27 cellular contexts compared by ENCODE assay signal in the genomic region with DNA sequence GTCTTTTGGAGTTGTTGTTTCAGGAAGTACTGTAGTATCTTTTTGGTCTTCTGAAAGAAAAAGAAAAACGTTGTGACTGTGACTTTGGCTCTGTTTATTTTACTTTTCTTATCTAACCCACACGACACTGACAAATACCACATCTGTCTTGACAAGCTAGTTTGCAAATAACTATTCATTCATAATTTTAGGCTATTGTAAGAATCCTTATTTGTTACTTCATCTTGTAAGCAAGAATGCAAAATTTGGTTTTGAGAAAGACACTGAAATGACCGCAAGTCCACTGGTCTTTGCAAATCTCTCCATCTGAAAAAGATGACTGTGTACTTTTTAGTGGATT. TPM values are rescaled to one million over a fixed set of nuclear protein-coding genes. Genes with fewer than 3 reads are reported as not detected.
DNase-seq lines count a peak whose midpoint lies in the region; ATAC-seq, FAIRE-seq and TF ChIP-seq lines count a peak whose summit lies in the region.
"Had no signal": no experiment of that assay in that cellular context is flagged by ENCODE, and none has a peak within 500 bp of the region (broad histone marks: within the 10 kb centered on the region; RNA-seq: fewer than 3 reads in every experiment).

No MANE protein-coding gene starts in this region.

- H3K4me1 Mint-ChIP-seq in nephron, result peaks cover 74% of the 10 kb centered on the region
- H3K4me1 Mint-ChIP-seq in stimulated activated naive B cell treated with anti-CD40 and anti-IgM and Interleukin-4, amounts not matched to agents 10 μg/mL and 1 μg/mL and 100 μg/mL, for 72 hours, result peaks cover 0 to 2% of the 10 kb centered on the region in 2 donors
- H3K4me1 Mint-ChIP-seq: activated CD4-positive, alpha-beta memory T cell treated with anti-CD3 and anti-CD28 coated beads, Interleukin-2, amount 10 ng/mL, durations not matched to agents 7 days and 5 days; activated naive CD4-positive, alpha-beta T cell treated with anti-CD3 and anti-CD28 coated beads, Interleukin-2, amount 10 ng/mL, durations not matched to agents 7 days and 5 days; activated T-helper 17 cell treated with anti-CD3 and anti-CD28 coated beads, Interleukin-2, amount 50 U/mL, for 72 hours had no signal

- H3K36me3 ChIP-seq in ascending aorta, result no peaks in the 10 kb centered on the region
- no peaks in the 10 kb centered on the region for H3K36me3 ChIP-seq in endothelial cell of umbilical vein (ENCODE audit: control insufficient read depth in 2 of 2, extremely low read depth in 1 of 2, insufficient read depth in 2 of 2, low read length in 2 of 2)
- no peaks in the 10 kb centered on the region for H3K36me3 ChIP-seq in thoracic aorta
- H3K36me3 ChIP-seq: ovary, transverse colon had no signal

- no peak overlapping the region for H3K9ac ChIP-seq in endothelial cell of umbilical vein (replicated peaks; ENCODE audit: extremely low read depth, insufficient read depth, low read length)

- H3K27ac ChIP-seq in ascending aorta (peak overlapping the region; percentile 62 to 69), endothelial cell of umbilical vein (ENCODE audit: insufficient read depth, low read depth, low read length) (no peak overlapping the region), thoracic aorta (peak overlapping the region; percentile 39 to 58)
- H3K27ac ChIP-seq: foreskin keratinocyte, ovary, transverse colon had no signal

- H3K4me1 ChIP-seq in ascending aorta, result peaks cover 5 to 11% of the 10 kb centered on the region in 2 donors
- H3K4me1 ChIP-seq in endothelial cell of umbilical vein (ENCODE audit: control insufficient read depth, extremely low read depth, insufficient read depth, low read length), result no peaks in the 10 kb centered on the region
- peaks cover 3 to 43% of the 10 kb centered on the region in 2 donors for H3K4me1 ChIP-seq in thoracic aorta (ENCODE audit: control insufficient read depth in 1 of 2, low read depth in 2 of 2)
- H3K4me1 ChIP-seq: foreskin keratinocyte, transverse colon had no signal

- H3K4me3 ChIP-seq in ascending aorta (peak overlapping the region in 1 of 2 donors; percentile 34), endothelial cell of umbilical vein (replicated peaks in 1 of 3; ENCODE audit: insufficient read depth in 1 of 3, low read depth in 1 of 3, low read length in 3 of 3) (no peak overlapping the region), thoracic aorta (peak overlapping the region; percentile 53)
- H3K4me3 ChIP-seq: mucosa of descending colon, ovary, transverse colon had no signal

- H4K20me1 ChIP-seq in endothelial cell of umbilical vein (replicated peaks; ENCODE audit: control insufficient read depth, extremely low read depth, insufficient read depth, low read length), result no peaks in the 10 kb centered on the region

- H3K9me3 Mint-ChIP-seq in nephron, result no peaks in the 10 kb centered on the region
- no peaks in the 10 kb centered on the region for H3K9me3 Mint-ChIP-seq in stimulated activated naive B cell treated with anti-CD40 and anti-IgM and Interleukin-4, amounts not matched to agents 10 μg/mL and 1 μg/mL and 100 μg/mL, for 72 hours
- H3K9me3 Mint-ChIP-seq: activated CD4-positive, alpha-beta memory T cell treated with anti-CD3 and anti-CD28 coated beads, Interleukin-2, amount 10 ng/mL, durations not matched to agents 7 days and 5 days; activated naive CD4-positive, alpha-beta T cell treated with anti-CD3 and anti-CD28 coated beads, Interleukin-2, amount 10 ng/mL, durations not matched to agents 7 days and 5 days; activated T-helper 17 cell treated with anti-CD3 and anti-CD28 coated beads, Interleukin-2, amount 50 U/mL, for 72 hours; HFFc6; natural killer cell treated with Interleukin-12 subunit alpha and Interleukin-12 subunit beta and Interleukin-15 and Interleukin-18, amount 100 ng/mL, for 72 hours had no signal

- peak overlapping the region in 2 of 3 experiments; percentile 19 to 51 for H3K27ac Mint-ChIP-seq in nephron
- no peak overlapping the region for H3K27ac Mint-ChIP-seq in stimulated activated naive B cell treated with anti-CD40 and anti-IgM and Interleukin-4, amounts not matched to agents 10 μg/mL and 1 μg/mL and 100 μg/mL, for 72 hours
- H3K27ac Mint-ChIP-seq: activated CD4-positive, alpha-beta memory T cell treated with anti-CD3 and anti-CD28 coated beads, Interleukin-2, amount 10 ng/mL, durations not matched to agents 7 days and 5 days; activated naive CD4-positive, alpha-beta T cell treated with anti-CD3 and anti-CD28 coated beads, Interleukin-2, amount 10 ng/mL, durations not matched to agents 7 days and 5 days; activated T-helper 17 cell treated with anti-CD3 and anti-CD28 coated beads, Interleukin-2, amount 50 U/mL, for 72 hours; HFFc6; natural killer cell treated with Interleukin-12 subunit alpha and Interleukin-12 subunit beta and Interleukin-15 and Interleukin-18, amount 100 ng/mL, for 72 hours had no signal

- BruUV-seq in endothelial cell of umbilical vein (replicated peaks; lab: Mats Ljungman, UMichigan), result no TSS peak

- H3K4me2 ChIP-seq in endothelial cell of umbilical vein (ENCODE audit: insufficient read depth, low read length), result no peak overlapping the region

- H3K79me2 ChIP-seq in endothelial cell of umbilical vein (ENCODE audit: control insufficient read depth, insufficient read depth, low read length), result no peaks in the 10 kb centered on the region

- H3K9me1 ChIP-seq in endothelial cell of umbilical vein (replicated peaks; ENCODE audit: control insufficient read depth, extremely low read depth, insufficient read depth, low read length), result no peaks in the 10 kb centered on the region

- no peaks in the 10 kb centered on the region for H3K9me3 ChIP-seq in ascending aorta
- H3K9me3 ChIP-seq in endothelial cell of umbilical vein (replicated peaks; ENCODE audit: control insufficient read depth, insufficient read depth, low read length), result no peaks in the 10 kb centered on the region
- H3K9me3 ChIP-seq in thoracic aorta, result no peaks in the 10 kb centered on the region
- H3K9me3 ChIP-seq: mucosa of descending colon, ovary, transverse colon had no signal

- H3K4me3 Mint-ChIP-seq in nephron, result peak overlapping the region in 1 of 3 experiments; percentile 25
- H3K4me3 Mint-ChIP-seq in stimulated activated naive B cell treated with anti-CD40 and anti-IgM and Interleukin-4, amounts not matched to agents 10 μg/mL and 1 μg/mL and 100 μg/mL, for 72 hours, result no peak overlapping the region
- H3K4me3 Mint-ChIP-seq: activated CD4-positive, alpha-beta memory T cell treated with anti-CD3 and anti-CD28 coated beads, Interleukin-2, amount 10 ng/mL, durations not matched to agents 7 days and 5 days; activated naive CD4-positive, alpha-beta T cell treated with anti-CD3 and anti-CD28 coated beads, Interleukin-2, amount 10 ng/mL, durations not matched to agents 7 days and 5 days; activated T-helper 17 cell treated with anti-CD3 and anti-CD28 coated beads, Interleukin-2, amount 50 U/mL, for 72 hours; HFFc6; natural killer cell treated with Interleukin-12 subunit alpha and Interleukin-12 subunit beta and Interleukin-15 and Interleukin-18, amount 100 ng/mL, for 72 hours had no signal

- TF ChIP-seq CTCF in ascending aorta (IDR thresholded peaks at IDR 0.05) (no peak), endothelial cell of umbilical vein (IDR thresholded peaks at IDR 0.05; ENCODE audit: extremely low read depth in 1 of 2, insufficient read depth in 1 of 2, low read depth in 1 of 2, low read length in 2 of 2) (no peak), nephron (IDR thresholded peaks at IDR 0.05; ENCODE audit: unreplicated experiment in 3 of 3) (no peak), thoracic aorta (IDR thresholded peaks at IDR 0.05) (no peak)

- ATAC-seq in thoracic aorta (ENCODE audit: insufficient number of reproducible peaks, low FRiP score, low read depth), result no peak
- no peak for ATAC-seq in stimulated activated naive B cell treated with anti-CD40 and anti-IgM and Interleukin-4, amounts not matched to agents 10 μg/mL and 1 μg/mL and 100 μg/mL, for 72 hours (replicated peaks)
- ATAC-seq: activated T-helper 17 cell treated with anti-CD3 and anti-CD28 coated beads, Interleukin-2, amount 50 U/mL, for 72 hours; esophagus mucosa; foreskin keratinocyte; mucosa of descending colon; natural killer cell treated with Interleukin-12 subunit alpha and Interleukin-12 subunit beta and Interleukin-15 and Interleukin-18, amount 100 ng/mL, for 72 hours had no signal

- intact Hi-C loops in ascending aorta (cut with DNase I) (no loop called here), endothelial cell of umbilical vein (cut with micrococcal nuclease) (no loop called here)

- FAIRE-seq in endothelial cell of umbilical vein (lab: Jason Lieb, UNC), result no peak
- FAIRE-seq: bronchial epithelial cell, GM12892, H1 had no signal

- dilution Hi-C loops in endothelial cell of umbilical vein (cut with MboI; ENCODE audit: extremely low pct_ligation_motif_present, low sequenced_read_pairs), result no loop called here

- TF ChIP-seq POLR2A in endothelial cell of umbilical vein (IDR thresholded peaks at IDR 0.05; ENCODE audit: low read depth, low read length), result peak; percentile 13

- no peaks in the 10 kb centered on the region for H3K27me3 Mint-ChIP-seq in nephron (ENCODE audit: low read depth)
- H3K27me3 Mint-ChIP-seq in stimulated activated naive B cell treated with anti-CD40 and anti-IgM and Interleukin-4, amounts not matched to agents 10 μg/mL and 1 μg/mL and 100 μg/mL, for 72 hours, result no peaks in the 10 kb centered on the region

- POLR2A ChIA-PET in endothelial cell of umbilical vein (lab: Charles Lee), result interaction anchor here (1.1 kb wide), 1 partner anchor 9 kb away, joined by 3 read pairs; no protein-coding TSS in a partner anchor

- peaks cover 35% of the 10 kb centered on the region for H3K36me3 Mint-ChIP-seq in nephron (ENCODE audit: low read depth)
- no peaks in the 10 kb centered on the region for H3K36me3 Mint-ChIP-seq in stimulated activated naive B cell treated with anti-CD40 and anti-IgM and Interleukin-4, amounts not matched to agents 10 μg/mL and 1 μg/mL and 100 μg/mL, for 72 hours
- H3K36me3 Mint-ChIP-seq: activated naive CD4-positive, alpha-beta T cell treated with anti-CD3 and anti-CD28 coated beads, Interleukin-2, amount 10 ng/mL, durations not matched to agents 7 days and 5 days; natural killer cell treated with Interleukin-12 subunit alpha and Interleukin-12 subunit beta and Interleukin-15 and Interleukin-18, amount 100 ng/mL, for 72 hours had no signal

- no peak for DNase-seq in ascending aorta (ENCODE audit: low spot score in 2 of 2)
- DNase-seq in endothelial cell of umbilical vein (ENCODE audit: low read depth, low spot score), result no peak
- no peak for DNase-seq in thoracic aorta (ENCODE audit: low spot score)
- no peak for DNase-seq in stimulated activated naive B cell treated with anti-CD40 and anti-IgM and Interleukin-4, amounts not matched to agents 10 μg/mL and 1 μg/mL and 100 μg/mL, for 72 hours
- DNase-seq in NCI-H2171 (lab: John Stamatoyannopoulos, UW), result no peak
- DNase-seq in stimulated activated CD8-positive, alpha-beta memory T cell treated with anti-CD3 and anti-CD28 coated beads, Interleukin-4, amount 100 ng/mL, for 48 hours, result no peak
- DNase-seq: activated CD4-positive, alpha-beta memory T cell treated with anti-CD3 and anti-CD28 coated beads, Interleukin-2, amount 10 ng/mL, durations not matched to agents 7 days and 5 days; activated CD4-positive, alpha-beta T cell treated with anti-CD3 and anti-CD28 coated beads for 1 hour; activated naive CD4-positive, alpha-beta T cell treated with anti-CD3 and anti-CD28 coated beads, Interleukin-2, amount 10 ng/mL, durations not matched to agents 7 days and 5 days; amniotic stem cell; C1 segment of cervical spinal cord; cortex of kidney; foreskin keratinocyte; HFFc6; mucosa of descending colon; NCI-H1048; OCI-M1; ovary; transverse colon had no signal

- H2AFZ ChIP-seq in endothelial cell of umbilical vein (ENCODE audit: low read depth, low read length), result no peak overlapping the region

- CTCF ChIA-PET in endothelial cell of umbilical vein (lab: Charles Lee), result interaction anchor here (0.9 to 1.9 kb wide), 5 partner anchors 9 to 709 kb away, joined by 3 to 13 read pairs (median 4); no protein-coding TSS in a partner anchor

- no peaks in the 10 kb centered on the region for H3K27me3 ChIP-seq in ascending aorta
- H3K27me3 ChIP-seq in endothelial cell of umbilical vein (ENCODE audit: control insufficient read depth in 2 of 2, insufficient read depth in 2 of 2, low read length in 2 of 2), result no peaks in the 10 kb centered on the region
- no peaks in the 10 kb centered on the region for H3K27me3 ChIP-seq in thoracic aorta (replicated peaks; ENCODE audit: insufficient read depth)
- H3K27me3 ChIP-seq: foreskin keratinocyte, ovary, transverse colon had no signal

RNA-seq across cellular contexts. Expression of gene TGFB2, which starts 12.7 kb away (rescaled TPM):
- 9.9 TPM for total RNA-seq in ascending aorta
- total RNA-seq in endothelial cell of umbilical vein, result 31.5 and 43.5 TPM in 2 replicates
- 21.2 TPM in 2 replicates for polyA plus RNA-seq in endothelial cell of umbilical vein
- polyA plus RNA-seq in endothelial cell of umbilical vein (2011; cell fraction: cytosol; rRNA removed), result 19.7 and 27.7 TPM in 2 replicates
- polyA plus RNA-seq in endothelial cell of umbilical vein (2011; cell fraction: nucleus; rRNA removed), result 30.8 and 39.2 TPM in 2 replicates
- polyA plus RNA-seq in endothelial cell of umbilical vein (2012), result 56.7 and 63.7 TPM in 2 replicates
- polyA minus RNA-seq in endothelial cell of umbilical vein, result 62.2 and 63.2 TPM in 2 replicates
- polyA minus RNA-seq in endothelial cell of umbilical vein (2011; cell fraction: cytosol; rRNA and poly(A)+ RNA removed), result not detected
- 60.3 and 100 TPM in 2 replicates for polyA minus RNA-seq in endothelial cell of umbilical vein (2011; cell fraction: nucleus; rRNA and poly(A)+ RNA removed)
- total RNA-seq in thoracic aorta, result 1 to 10 TPM; 9.1 to 9.2 TPM
- total RNA-seq: activated CD4-positive, alpha-beta memory T cell treated with anti-CD3 and anti-CD28 coated beads, Interleukin-2, amount 10 ng/mL, durations not matched to agents 7 days and 5 days; activated T-helper 17 cell treated with anti-CD3 and anti-CD28 coated beads, Interleukin-2, amount 50 U/mL, for 72 hours; T-helper 2 cell treated with Interferon-gamma antibody and Interleukin-4, amounts not matched to agents 100 ng/mL and 5 ng/mL, for 36 hours had no signal
